In the genomic region with DNA sequence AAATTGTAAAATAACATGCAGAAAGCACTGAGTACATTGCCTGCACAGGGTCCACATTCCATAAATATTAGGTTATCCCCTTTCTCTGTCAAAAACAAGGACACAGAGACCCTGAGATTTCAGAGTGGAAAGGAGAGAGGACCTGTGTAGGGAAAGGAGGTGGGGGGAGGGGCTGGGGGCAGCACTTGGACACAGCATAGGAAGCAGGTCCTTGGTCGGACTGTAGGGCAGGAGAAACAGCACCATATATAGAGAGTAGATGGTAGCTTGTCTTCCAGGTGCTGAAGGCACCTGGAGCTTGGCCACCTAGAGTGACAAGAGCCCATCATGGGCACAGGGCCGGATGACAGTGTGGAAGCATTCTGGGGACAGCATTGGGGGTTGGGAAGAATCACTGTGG, we compare ENCODE assay signal across 2 cellular contexts.
TF ChIP-seq lines count a peak whose summit lies in the region.

No MANE protein-coding gene starts in this region.

TF ChIP-seq in SK-N-SH, 30 proteins besides CTCF, POLR2A, EP300 and RAD21:
- TF ChIP-seq REST (IDR thresholded peaks at IDR 0.05; ENCODE audit: low read depth, low read length), result no peak
- no peak for TF ChIP-seq SMC3 (IDR thresholded peaks at IDR 0.05; ENCODE audit: low read depth, low read length)
- no peak for TF ChIP-seq FOXM1 (IDR thresholded peaks at IDR 0.05; ENCODE audit: low read depth)
- TF ChIP-seq IRF3 (IDR thresholded peaks at IDR 0.05; ENCODE audit: low read depth, low read length), result no peak
- TF ChIP-seq GABPA (IDR thresholded peaks at IDR 0.05; ENCODE audit: low read depth), result no peak
- no peak for TF ChIP-seq JUND (IDR thresholded peaks at IDR 0.05)
- TF ChIP-seq ZBTB33 (IDR thresholded peaks at IDR 0.05; ENCODE audit: borderline replicate concordance, low read depth), result no peak
- TF ChIP-seq MEF2A (IDR thresholded peaks at IDR 0.05; ENCODE audit: borderline replicate concordance, low read depth), result no peak
- no peak for TF ChIP-seq RXRA (IDR thresholded peaks at IDR 0.05; ENCODE audit: borderline replicate concordance, low read depth)
- no peak for TF ChIP-seq NRF1 (IDR thresholded peaks at IDR 0.05; ENCODE audit: low read depth, low read length)
- TF ChIP-seq YY1 (IDR thresholded peaks at IDR 0.05; ENCODE audit: low read depth), result no peak
- TF ChIP-seq FOXJ3 (CRISPR knock-in tag; IDR thresholded peaks at IDR 0.05), result no peak
- TF ChIP-seq, protein P1, sequence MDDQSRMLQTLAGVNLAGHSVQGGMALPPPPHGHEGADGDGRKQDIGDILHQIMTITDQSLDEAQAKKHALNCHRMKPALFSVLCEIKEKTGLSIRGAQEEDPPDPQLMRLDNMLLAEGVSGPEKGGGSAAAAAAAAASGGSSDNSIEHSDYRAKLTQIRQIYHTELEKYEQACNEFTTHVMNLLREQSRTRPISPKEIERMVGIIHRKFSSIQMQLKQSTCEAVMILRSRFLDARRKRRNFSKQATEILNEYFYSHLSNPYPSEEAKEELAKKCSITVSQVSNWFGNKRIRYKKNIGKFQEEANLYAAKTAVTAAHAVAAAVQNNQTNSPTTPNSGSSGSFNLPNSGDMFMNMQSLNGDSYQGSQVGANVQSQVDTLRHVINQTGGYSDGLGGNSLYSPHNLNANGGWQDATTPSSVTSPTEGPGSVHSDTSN (IDR thresholded peaks at IDR 0.05), result no peak
- TF ChIP-seq, protein P2, sequence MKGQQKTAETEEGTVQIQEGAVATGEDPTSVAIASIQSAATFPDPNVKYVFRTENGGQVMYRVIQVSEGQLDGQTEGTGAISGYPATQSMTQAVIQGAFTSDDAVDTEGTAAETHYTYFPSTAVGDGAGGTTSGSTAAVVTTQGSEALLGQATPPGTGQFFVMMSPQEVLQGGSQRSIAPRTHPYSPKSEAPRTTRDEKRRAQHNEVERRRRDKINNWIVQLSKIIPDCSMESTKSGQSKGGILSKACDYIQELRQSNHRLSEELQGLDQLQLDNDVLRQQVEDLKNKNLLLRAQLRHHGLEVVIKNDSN (IDR thresholded peaks at IDR 0.05; ENCODE audit: borderline replicate concordance, low read depth), result no peak
- no peak for TF ChIP-seq USF2 (IDR thresholded peaks at IDR 0.05; ENCODE audit: borderline replicate concordance, low read depth, low read length)
- TF ChIP-seq TCF12 (IDR thresholded peaks at IDR 0.05), result no peak
- no peak for TF ChIP-seq MXI1 (IDR thresholded peaks at IDR 0.05; ENCODE audit: low read depth, low read length)
- TF ChIP-seq EZH2phosphoT487 (IDR thresholded peaks at IDR 0.05; ENCODE audit: borderline replicate concordance, low read depth), result no peak

TF ChIP-seq in SK-N-SH treated with all-trans-retinoic acid at 6 μM for 48 hours, 23 proteins besides CTCF, POLR2A, EP300 and RAD21:
- TF ChIP-seq ESRRG (CRISPR knock-in tag; IDR thresholded peaks at IDR 0.05), result no peak
- no peak for TF ChIP-seq ZFP30 (CRISPR knock-in tag; IDR thresholded peaks at IDR 0.05)
- TF ChIP-seq ZNF565 (CRISPR knock-in tag; conservative IDR thresholded peaks at IDR 0.05; ENCODE audit: low read depth), result no peak
- no peak for TF ChIP-seq SNAI2 (CRISPR knock-in tag; IDR thresholded peaks at IDR 0.05)
- TF ChIP-seq TSHZ2 (CRISPR knock-in tag; IDR thresholded peaks at IDR 0.05), result no peak
- no peak for TF ChIP-seq ZNF70 (CRISPR knock-in tag; IDR thresholded peaks at IDR 0.05)
- no peak for TF ChIP-seq ZNF8 (CRISPR knock-in tag; IDR thresholded peaks at IDR 0.05)
- no peak for TF ChIP-seq CREB5 (CRISPR knock-in tag; IDR thresholded peaks at IDR 0.05; ENCODE audit: low read depth)
- TF ChIP-seq ARNTL (CRISPR knock-in tag; IDR thresholded peaks at IDR 0.05; ENCODE audit: borderline replicate concordance, low read depth), result no peak
- TF ChIP-seq OSR1 (CRISPR knock-in tag; IDR thresholded peaks at IDR 0.05), result no peak
- TF ChIP-seq RARB (CRISPR knock-in tag; IDR thresholded peaks at IDR 0.05), result no peak
